In genomic region chr7:77631820-77632219, GRCh38 we compare ENCODE assay signal across 22 cellular contexts.
DNase-seq lines count a peak whose midpoint lies in the region; ATAC-seq and TF ChIP-seq lines count a peak whose summit lies in the region.
"Had no signal": no experiment of that assay in that cellular context is flagged by ENCODE, and none has a peak within 500 bp of the region (broad histone marks: within the 10 kb centered on the region; RNA-seq: fewer than 3 reads in every experiment).

No MANE protein-coding gene starts in this region.

- H3K4me2 ChIP-seq in GM23248 (ENCODE audit: unreplicated experiment), result no peak overlapping the region
- H3K4me2 ChIP-seq: A549, SK-N-SH had no signal

- H3K4me1 ChIP-seq in GM23248 (ENCODE audit: insufficient read depth) (no peaks in the 10 kb centered on the region), lower lobe of right lung (no peaks in the 10 kb centered on the region)

- H3K9me2 ChIP-seq in GM23248 (ENCODE audit: insufficient read depth), result no peaks in the 10 kb centered on the region
- H3K9me2 ChIP-seq: SK-N-SH had no signal

- H3K36me3 ChIP-seq in GM23248 (ENCODE audit: low read depth) (peaks cover 79% of the 10 kb centered on the region), lower lobe of right lung (peaks cover 80% of the 10 kb centered on the region)

- no peaks in the 10 kb centered on the region for H4K20me1 ChIP-seq in GM23248 (ENCODE audit: insufficient read depth)

- H3K4me3 ChIP-seq in AG09309 (ENCODE audit: control insufficient read depth, low read depth, low read length) (no peak overlapping the region), GM23248 (no peak overlapping the region), cardiac fibroblast (replicated peaks in 1 of 2; ENCODE audit: low read depth in 2 of 2, low read length in 2 of 2) (no peak overlapping the region), lower lobe of right lung (no peak overlapping the region)
- H3K4me3 ChIP-seq: A549, K562 had no signal

- TF ChIP-seq CTCF in AG09309 (IDR thresholded peaks at IDR 0.05; ENCODE audit: control insufficient read depth, insufficient read depth, low read depth, low read length, missing control alignments) (no peak), cardiac fibroblast (IDR thresholded peaks at IDR 0.05; ENCODE audit: low read depth, low read length) (no peak), lower lobe of right lung (IDR thresholded peaks at IDR 0.05) (no peak)

- no peak overlapping the region for H2AFZ ChIP-seq in GM23248

- intact Hi-C loops in lower lobe of right lung (cut with DNase I), result no loop called here

- in situ Hi-C loops in GM23248 (cut with MboI), result no loop called here

- WGBS in GM23248 (ENCODE audit: low coverage in 1 of 2, low lambda C conversion rate in 2 of 2, missing lambda C conversion rate in 2 of 2), 2 experiments, result 80 to 81% methylated on average over 2 of the region's 2 CpGs

- H3K9me3 ChIP-seq in GM23248 (ENCODE audit: low read depth) (no peaks in the 10 kb centered on the region), lower lobe of right lung (no peaks in the 10 kb centered on the region)
- H3K9me3 ChIP-seq: A549, SK-N-SH had no signal

- peaks cover 21% of the 10 kb centered on the region for H3F3A ChIP-seq in GM23248 (ENCODE audit: insufficient read depth)

- no peak overlapping the region for H3K9ac ChIP-seq in GM23248
- H3K9ac ChIP-seq: SK-N-SH had no signal

- ATAC-seq in lower lobe of right lung, result peak; percentile 23 to 30
- ATAC-seq in HG02938 (IDR thresholded peaks at IDR 0.05; ENCODE audit: unreplicated experiment), result no peak
- no peak for ATAC-seq in HG02852 (IDR thresholded peaks at IDR 0.05; ENCODE audit: unreplicated experiment)
- ATAC-seq: A549, HCT116, K562, PC-3 had no signal

- H3K27me3 ChIP-seq in GM23248 (replicated peaks; ENCODE audit: insufficient read depth) (no peaks in the 10 kb centered on the region), lower lobe of right lung (ENCODE audit: low read depth) (no peaks in the 10 kb centered on the region)

- H3K27ac ChIP-seq in GM23248 (no peak overlapping the region), lower lobe of right lung (no peak overlapping the region)
- H3K27ac ChIP-seq: A549 had no signal

- H3K79me2 ChIP-seq in GM23248 (ENCODE audit: insufficient read depth), result peaks cover 76% of the 10 kb centered on the region

- DNase-seq in AG09309 (ENCODE audit: low read depth) (peak; percentile 11), GM23248 (peak; percentile 24), cardiac fibroblast (ENCODE audit: low read depth in 2 of 2) (peak; percentile 5 to 40), lower lobe of right lung (no peak), NCI-H2029 treated with DMSO at 0.1 percent for 48 hours (lab: John Stamatoyannopoulos, UW) (no peak)
- DNase-seq: C1 segment of cervical spinal cord, GOT3, NCI-H1092, NCI-H1436 treated with DMSO at 0.1 percent for 48 hours, NCI-H2029, NCI-H2171 treated with DMSO at 0.1 percent for 48 hours, NCI-H446 treated with DMSO at 0.1 percent for 48 hours, NCI-H748 treated with DMSO at 0.1 percent for 48 hours, PC-3, RPMI8226, SHP77 treated with DMSO at 0.1 percent for 48 hours, SK-N-SH had no signal

Comparison
In these comparisons a context has a peak if more than half of its experiments do, and no peak if none do; other contexts are left out.
1. DNase-seq: peak in AG09309 (single experiment), GM23248 (single experiment) and cardiac fibroblast (2 of 2); none in lower lobe of right lung (single experiment) and NCI-H2029 treated with DMSO at 0.1 percent for 48 hours (single experiment).
2. ATAC-seq: peak in lower lobe of right lung (2 of 2); none in HG02938 (single experiment) and HG02852 (single experiment).